19 cellular contexts compared by ENCODE assay signal in the genomic region with DNA sequence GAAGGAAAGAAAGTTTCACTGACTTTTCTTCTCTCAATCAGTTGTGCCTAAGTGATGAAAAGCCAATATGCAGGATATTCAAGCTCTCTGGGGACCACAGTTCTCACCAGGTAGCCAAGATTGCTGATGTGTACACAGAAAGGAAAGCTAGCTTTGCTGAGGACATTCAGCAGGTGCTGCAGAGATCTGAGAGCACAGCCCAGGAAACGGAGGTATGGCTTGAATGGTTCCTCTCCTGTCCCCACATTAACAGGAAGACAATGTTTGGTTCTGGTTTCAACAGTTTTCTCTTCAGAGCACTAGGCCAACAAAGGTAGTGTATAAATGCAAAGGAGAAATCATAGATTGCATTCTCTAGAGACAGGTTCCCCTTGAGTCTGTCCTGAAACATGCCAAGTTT.
A peak's percentile ranks its signal among the peaks of the same experiment; 100 is the strongest.
DNase-seq lines count a peak whose midpoint lies in the region; ATAC-seq and TF ChIP-seq lines count a peak whose summit lies in the region.
"Had no signal": no experiment of that assay in that cellular context is flagged by ENCODE, and none has a peak within 500 bp of the region (broad histone marks: within the 10 kb centered on the region; RNA-seq: fewer than 3 reads in every experiment).

No MANE protein-coding gene starts in this region.

- 75 to 93% (median 88%) methylated on average over 1 of the region's 1 CpG for WGBS in psoas muscle, 3 donors

- no peak overlapping the region for H3K4me3 ChIP-seq in naive thymus-derived CD4-positive, alpha-beta T cell (ENCODE audit: low read length)
- no peak overlapping the region for H3K4me3 ChIP-seq in psoas muscle
- H3K4me3 ChIP-seq: gastrocnemius medialis, skin epidermis had no signal

- H3K9me3 ChIP-seq in naive thymus-derived CD4-positive, alpha-beta T cell (ENCODE audit: control insufficient read depth in 2 of 3, low read length in 3 of 3), result no peaks in the 10 kb centered on the region
- no peaks in the 10 kb centered on the region for H3K9me3 ChIP-seq in psoas muscle
- H3K9me3 ChIP-seq: gastrocnemius medialis had no signal

- no peak for TF ChIP-seq CTCF in psoas muscle (IDR thresholded peaks at IDR 0.05)

- CTCF ChIA-PET in activated CD4-positive, alpha-beta T cell treated with anti-CD3 and anti-CD28 coated beads, Interleukin-2, amount 10 ng/mL, durations not matched to agents 7 days and 5 days (lab: Charles Lee), result interaction anchor here (0.6 to 2.1 kb wide), 4 partner anchors 10 to 1126 kb away, joined by 3 to 4 read pairs (median 3); no protein-coding TSS in a partner anchor
- CTCF ChIA-PET in naive thymus-derived CD4-positive, alpha-beta T cell (lab: Charles Lee), result interaction anchor here (0.7 kb wide), 1 partner anchor 12 kb away, joined by 3 read pairs; no protein-coding TSS in a partner anchor

- peak; percentile 72 for ATAC-seq in GM21423 (IDR thresholded peaks at IDR 0.05; ENCODE audit: unreplicated experiment)
- peak; percentile 56 for ATAC-seq in naive thymus-derived CD4-positive, alpha-beta T cell
- ATAC-seq in psoas muscle, result no peak
- ATAC-seq: gastrocnemius medialis had no signal

- no peaks in the 10 kb centered on the region for H3K27me3 ChIP-seq in naive thymus-derived CD4-positive, alpha-beta T cell (ENCODE audit: control insufficient read depth in 2 of 2, insufficient read depth in 2 of 2, low read length in 2 of 2)
- no peaks in the 10 kb centered on the region for H3K27me3 ChIP-seq in psoas muscle (ENCODE audit: insufficient read depth in 3 of 3, low read length in 2 of 3)
- H3K27me3 ChIP-seq: gastrocnemius medialis had no signal

- peaks cover 5% of the 10 kb centered on the region for H3K9me3 Mint-ChIP-seq in activated CD4-positive, alpha-beta T cell treated with anti-CD3 and anti-CD28 coated beads, Interleukin-2, amount 10 ng/mL, durations not matched to agents 7 days and 5 days
- H3K9me3 Mint-ChIP-seq in naive thymus-derived CD4-positive, alpha-beta T cell, result peaks cover 0 to 10% (median 6%) of the 10 kb centered on the region in 11 donors
- H3K9me3 Mint-ChIP-seq: type B pancreatic cell had no signal

- peaks cover 2% of the 10 kb centered on the region for H3K27me3 Mint-ChIP-seq in activated CD4-positive, alpha-beta T cell treated with anti-CD3 and anti-CD28 coated beads, Interleukin-2, amount 10 ng/mL, durations not matched to agents 7 days and 5 days
- peaks cover 0 to 3% (median 0%) of the 10 kb centered on the region in 5 donors for H3K27me3 Mint-ChIP-seq in naive thymus-derived CD4-positive, alpha-beta T cell
- H3K27me3 Mint-ChIP-seq: type B pancreatic cell had no signal

- POLR2A ChIA-PET in activated CD4-positive, alpha-beta T cell treated with anti-CD3 and anti-CD28 coated beads, Interleukin-2, amount 10 ng/mL, durations not matched to agents 7 days and 5 days (lab: Charles Lee), result no interaction called here
- POLR2A ChIA-PET in naive thymus-derived CD4-positive, alpha-beta T cell (lab: Charles Lee), result interaction anchor here (0.7 to 2.7 kb wide), 2 partner anchors 12 to 18 kb away, joined by 3 to 12 read pairs; no protein-coding TSS in a partner anchor

- H3K36me3 ChIP-seq in naive thymus-derived CD4-positive, alpha-beta T cell (ENCODE audit: control insufficient read depth in 2 of 3, insufficient read depth in 3 of 3, low read length in 3 of 3), result no peaks in the 10 kb centered on the region
- no peaks in the 10 kb centered on the region for H3K36me3 ChIP-seq in psoas muscle (ENCODE audit: insufficient read depth in 1 of 2, low read depth in 1 of 2)
- H3K36me3 ChIP-seq: gastrocnemius medialis had no signal

- H3K4me3 Mint-ChIP-seq in activated CD4-positive, alpha-beta T cell treated with anti-CD3 and anti-CD28 coated beads, Interleukin-2, amount 10 ng/mL, durations not matched to agents 7 days and 5 days, result no peak overlapping the region
- H3K4me3 Mint-ChIP-seq in naive thymus-derived CD4-positive, alpha-beta T cell, result peak overlapping the region in 9 of 10 donors; percentile 6 to 66 (median 51)
- H3K4me3 Mint-ChIP-seq: type B pancreatic cell had no signal

- peaks cover 8% of the 10 kb centered on the region for H3K36me3 Mint-ChIP-seq in activated CD4-positive, alpha-beta T cell treated with anti-CD3 and anti-CD28 coated beads, Interleukin-2, amount 10 ng/mL, durations not matched to agents 7 days and 5 days (ENCODE audit: low read depth)
- peaks cover 2 to 7% (median 5%) of the 10 kb centered on the region in 5 donors for H3K36me3 Mint-ChIP-seq in naive thymus-derived CD4-positive, alpha-beta T cell
- H3K36me3 Mint-ChIP-seq: type B pancreatic cell had no signal

- intact Hi-C loops in naive thymus-derived CD4-positive, alpha-beta T cell (cut with micrococcal nuclease), result loop anchor here in 1 of 2 donors (1.0 kb wide), 1 partner anchor 12 kb away; no protein-coding TSS in a partner anchor
- intact Hi-C loops in psoas muscle (cut with DNase I), result loop anchor here in 1 of 2 donors (2.0 kb wide), 1 partner anchor 19 kb away; no protein-coding TSS in a partner anchor

- peak overlapping the region; percentile 36 for H3K27ac ChIP-seq in naive thymus-derived CD4-positive, alpha-beta T cell (ENCODE audit: low read depth, low read length)
- H3K27ac ChIP-seq in psoas muscle, result no peak overlapping the region
- H3K27ac ChIP-seq: C4-2B, gastrocnemius medialis, skin epidermis had no signal

- H3K4me1 Mint-ChIP-seq in activated CD4-positive, alpha-beta T cell treated with anti-CD3 and anti-CD28 coated beads, Interleukin-2, amount 10 ng/mL, durations not matched to agents 7 days and 5 days, result peaks cover 14% of the 10 kb centered on the region
- H3K4me1 Mint-ChIP-seq in naive thymus-derived CD4-positive, alpha-beta T cell, result peaks cover 12 to 35% (median 23%) of the 10 kb centered on the region in 7 donors

- peak overlapping the region; percentile 84 for H3K27ac Mint-ChIP-seq in activated CD4-positive, alpha-beta T cell treated with anti-CD3 and anti-CD28 coated beads, Interleukin-2, amount 10 ng/mL, durations not matched to agents 7 days and 5 days
- peak overlapping the region in 8 of 9 donors; percentile 52 to 92 (median 85) for H3K27ac Mint-ChIP-seq in naive thymus-derived CD4-positive, alpha-beta T cell
- H3K27ac Mint-ChIP-seq: type B pancreatic cell had no signal

- DNase-seq in activated CD4-positive, alpha-beta T cell treated with anti-CD3 and anti-CD28 coated beads, Interleukin-2, amount 10 ng/mL, durations not matched to agents 7 days and 5 days, result peak; percentile 14
- no peak for DNase-seq in activated CD4-positive, alpha-beta T cell treated with anti-CD3 and anti-CD28 coated beads, Interleukin-2, amount 50 U/mL, for 1 hour
- DNase-seq in NCI-H69 (lab: John Stamatoyannopoulos, UW) (peak; percentile 40), psoas muscle (no peak), NCI-H82 (lab: John Stamatoyannopoulos, UW) (no peak), NCI-H526 treated with DMSO at 0.1 percent for 48 hours (lab: John Stamatoyannopoulos, UW) (no peak)
- peak in 5 of 9 donors; percentile 24 to 40 (median 27) for DNase-seq in naive thymus-derived CD4-positive, alpha-beta T cell
- DNase-seq: 8988T; activated effector memory CD4-positive, alpha-beta T cell treated with anti-CD3 and anti-CD28 coated beads, Interleukin-2, amount 50 U/mL, for 16 hours; DMS79; gastrocnemius medialis; IMR-90; NCI-H1092; NCI-H2107; stimulated activated CD4-positive, alpha-beta T cell treated with anti-CD3 and anti-CD28 coated beads, Interleukin-4, amount 100 ng/mL, for 4 hours had no signal

- H3K4me1 ChIP-seq in naive thymus-derived CD4-positive, alpha-beta T cell (ENCODE audit: control insufficient read depth in 2 of 2, insufficient read depth in 2 of 2, low read length in 2 of 2), result peaks cover 0 to 15% of the 10 kb centered on the region in 2 donors
- peaks cover 15% of the 10 kb centered on the region for H3K4me1 ChIP-seq in psoas muscle

Comparison
In these comparisons a context has a peak if more than half of its experiments do, and no peak if none do; other contexts are left out.
1. DNase-seq: peak in activated CD4-positive, alpha-beta T cell treated with anti-CD3 and anti-CD28 coated beads, Interleukin-2, amount 10 ng/mL, durations not matched to agents 7 days and 5 days (single experiment), NCI-H69 (single experiment) and naive thymus-derived CD4-positive, alpha-beta T cell (5 of 9); none in activated CD4-positive, alpha-beta T cell treated with anti-CD3 and anti-CD28 coated beads, Interleukin-2, amount 50 U/mL, for 1 hour (single experiment), psoas muscle (0 of 2), NCI-H82 (single experiment) and NCI-H526 treated with DMSO at 0.1 percent for 48 hours (single experiment).
2. ATAC-seq: peak in GM21423 (single experiment) and naive thymus-derived CD4-positive, alpha-beta T cell (single experiment); none in psoas muscle (0 of 4).